11 cellular contexts compared by ENCODE assay signal in genomic region chr3:100041328-100041749, GRCh38.
A peak's percentile ranks its signal among the peaks of the same experiment; 100 is the strongest.
DNase-seq lines count a peak whose midpoint lies in the region; ATAC-seq, FAIRE-seq and TF ChIP-seq lines count a peak whose summit lies in the region.
"Had no signal": no experiment of that assay in that cellular context is flagged by ENCODE, and none has a peak within 500 bp of the region (broad histone marks: within the 10 kb centered on the region; RNA-seq: fewer than 3 reads in every experiment).

No MANE protein-coding gene starts in this region.

- no peak for TF ChIP-seq CTCF in 22Rv1 (IDR thresholded peaks at IDR 0.05)
- TF ChIP-seq CTCF in mesothelial cell of epicardium (IDR thresholded peaks at IDR 0.05; ENCODE audit: unreplicated experiment): no peak

- peak overlapping the region; percentile 51 for H3K27ac ChIP-seq in 22Rv1

- FAIRE-seq in endometrium (lab: Jason Lieb, UNC): peak; percentile 98

- no peaks in the 10 kb centered on the region for H3K36me3 Mint-ChIP-seq in mesothelial cell of epicardium
- H3K36me3 Mint-ChIP-seq: CD14-positive monocyte had no signal

- peak; percentile 56 for DNase-seq in NCI-H2196 treated with DMSO at 0.1 percent for 48 hours (lab: John Stamatoyannopoulos, UW; ENCODE audit: unreplicated experiment)
- no peak for DNase-seq in mesothelial cell of epicardium (ENCODE audit: low spot score in 2 of 2, unreplicated experiment in 2 of 2)
- DNase-seq in NOMO-1 treated with DMSO at 0.1 percent for 48 hours (lab: John Stamatoyannopoulos, UW; ENCODE audit: unreplicated experiment): no peak
- DNase-seq in ureter (ENCODE audit: low spot score): no peak
- no peak for DNase-seq in AML-193 (lab: John Stamatoyannopoulos, UW)
- DNase-seq: activated B cell treated with CpG ODN at 0.5 μM for 24 hours had no signal

- H3K27me3 Mint-ChIP-seq in mesothelial cell of epicardium (ENCODE audit: low read depth): no peaks in the 10 kb centered on the region
- H3K27me3 Mint-ChIP-seq: activated B cell treated with CpG ODN at 0.5 μM for 24 hours, IgD-negative memory B cell had no signal

- ATAC-seq in GM21367 (IDR thresholded peaks at IDR 0.05; ENCODE audit: unreplicated experiment): no peak

- no peak overlapping the region for H3K4me3 Mint-ChIP-seq in mesothelial cell of epicardium
- H3K4me3 Mint-ChIP-seq: activated B cell treated with CpG ODN at 0.5 μM for 24 hours, CD14-positive monocyte, IgD-negative memory B cell had no signal

- peak overlapping the region; percentile 99 for H3K27ac Mint-ChIP-seq in mesothelial cell of epicardium
- H3K27ac Mint-ChIP-seq: CD14-positive monocyte had no signal

- H3K4me1 Mint-ChIP-seq in mesothelial cell of epicardium: peaks cover 47% of the 10 kb centered on the region

- H3K9me3 Mint-ChIP-seq in mesothelial cell of epicardium: no peaks in the 10 kb centered on the region
- H3K9me3 Mint-ChIP-seq: CD14-positive monocyte had no signal
